9 cellular contexts compared by ENCODE assay signal in genomic region chr6:41074692-41075436, GRCh38. TPM values are rescaled to one million over a fixed set of nuclear protein-coding genes. Genes with fewer than 3 reads are reported as not detected.
DNase-seq lines count a peak whose midpoint lies in the region; ATAC-seq, FAIRE-seq and TF ChIP-seq lines count a peak whose summit lies in the region.
"Had no signal": no experiment of that assay in that cellular context is flagged by ENCODE, and none has a peak within 500 bp of the region (broad histone marks: within the 10 kb centered on the region; RNA-seq: fewer than 3 reads in every experiment).

No MANE protein-coding gene starts in this region.

- H3K27me3 ChIP-seq in iPS-15b (ENCODE audit: control insufficient read depth, insufficient read depth, low read length) (no peaks in the 10 kb centered on the region), testis (no peaks in the 10 kb centered on the region)

- DNase-seq in activated CD4-positive, alpha-beta T cell treated with anti-CD3 and anti-CD28 coated beads, Interleukin-2, amount 10 ng/mL, durations not matched to agents 24 days and 14 days = no peak
- DNase-seq in activated CD4-positive, alpha-beta T cell treated with anti-CD3 and anti-CD28 coated beads for 1 hour = no peak
- DNase-seq in testis = peak; percentile 36
- DNase-seq in OCI-M2 (lab: John Stamatoyannopoulos, UW; ENCODE audit: unreplicated experiment) = no peak
- no peak for DNase-seq in HTR-8/SVneo (ENCODE audit: insufficient read length, low spot score)
- DNase-seq: foreskin melanocyte had no signal

- TF ChIP-seq CTCF in testis (IDR thresholded peaks at IDR 0.05) = no peak

- H3K4me1 Mint-ChIP-seq in activated CD4-positive, alpha-beta T cell treated with anti-CD3 and anti-CD28 coated beads, Interleukin-2, amount 10 ng/mL, durations not matched to agents 24 days and 14 days = peaks cover 54% of the 10 kb centered on the region
- H3K4me1 Mint-ChIP-seq in activated T-helper 17 cell treated with anti-CD3 and anti-CD28 coated beads, Interleukin-2, amount 50 U/mL, for 72 hours = peaks cover 28% of the 10 kb centered on the region

- intact Hi-C loops in activated CD4-positive, alpha-beta T cell treated with anti-CD3 and anti-CD28 coated beads, Interleukin-2, amount 10 ng/mL, durations not matched to agents 24 days and 14 days (cut with micrococcal nuclease) = loop anchor here (5.0 to 10.0 kb wide), 5 partner anchors 107 to 1960 kb away; partner anchors contain the start of genes KCNK5, SAYSD1, TFEB and TOMM6
- intact Hi-C loops in testis (cut with DNase I; ENCODE audit: low total_unique reads) = no loop called here

- peak overlapping the region; percentile 97 for H3K4me3 Mint-ChIP-seq in activated CD4-positive, alpha-beta T cell treated with anti-CD3 and anti-CD28 coated beads, Interleukin-2, amount 10 ng/mL, durations not matched to agents 24 days and 14 days
- H3K4me3 Mint-ChIP-seq in activated T-helper 17 cell treated with anti-CD3 and anti-CD28 coated beads, Interleukin-2, amount 50 U/mL, for 72 hours = peak overlapping the region; percentile 88

- H3K27ac ChIP-seq in testis = peak overlapping the region; percentile 98 to 100

- H3K27ac Mint-ChIP-seq in activated CD4-positive, alpha-beta T cell treated with anti-CD3 and anti-CD28 coated beads, Interleukin-2, amount 10 ng/mL, durations not matched to agents 24 days and 14 days = peak overlapping the region; percentile 98
- H3K27ac Mint-ChIP-seq in activated T-helper 17 cell treated with anti-CD3 and anti-CD28 coated beads, Interleukin-2, amount 50 U/mL, for 72 hours = peak overlapping the region; percentile 92

- H3K27me3 Mint-ChIP-seq in activated CD4-positive, alpha-beta T cell treated with anti-CD3 and anti-CD28 coated beads, Interleukin-2, amount 10 ng/mL, durations not matched to agents 24 days and 14 days = peaks cover 4% of the 10 kb centered on the region
- H3K27me3 Mint-ChIP-seq in activated T-helper 17 cell treated with anti-CD3 and anti-CD28 coated beads, Interleukin-2, amount 50 U/mL, for 72 hours = no peaks in the 10 kb centered on the region

- 31 to 40% methylated on average over 11 of the region's 11 CpGs for WGBS in testis, 2 donors

- H3K9me3 ChIP-seq in iPS-15b (ENCODE audit: control insufficient read depth, insufficient read depth, low read length) (no peaks in the 10 kb centered on the region), testis (no peaks in the 10 kb centered on the region)

- no peak for TF ChIP-seq POLR2A in testis (IDR thresholded peaks at IDR 0.05)

- H3K9me3 Mint-ChIP-seq in activated CD4-positive, alpha-beta T cell treated with anti-CD3 and anti-CD28 coated beads, Interleukin-2, amount 10 ng/mL, durations not matched to agents 24 days and 14 days = no peaks in the 10 kb centered on the region
- H3K9me3 Mint-ChIP-seq in activated T-helper 17 cell treated with anti-CD3 and anti-CD28 coated beads, Interleukin-2, amount 50 U/mL, for 72 hours = no peaks in the 10 kb centered on the region

- H3K36me3 ChIP-seq in iPS-15b (ENCODE audit: control insufficient read depth, insufficient read depth, low read length) = peaks cover 3% of the 10 kb centered on the region
- no peaks in the 10 kb centered on the region for H3K36me3 ChIP-seq in testis (ENCODE audit: low read depth, missing control alignments)

- peak overlapping the region; percentile 8 for H3K9ac ChIP-seq in iPS-15b (ENCODE audit: low read depth, low read length)

- H3K4me3 ChIP-seq in iPS-15b (ENCODE audit: low read depth, low read length) = peak overlapping the region; percentile 95
- H3K4me3 ChIP-seq in testis = peak overlapping the region in 1 of 2 donors; percentile 92

- no peak for FAIRE-seq in HTR-8/SVneo (lab: Jason Lieb, UNC)

- H3K4me1 ChIP-seq in iPS-15b (ENCODE audit: control insufficient read depth, insufficient read depth, low read length) (peaks cover 18% of the 10 kb centered on the region), testis (peaks cover 16% of the 10 kb centered on the region)

- no peak for ATAC-seq in activated T-helper 17 cell treated with anti-CD3 and anti-CD28 coated beads, Interleukin-2, amount 50 U/mL, for 72 hours (replicated peaks)
- ATAC-seq in HG03571 (IDR thresholded peaks at IDR 0.05; ENCODE audit: unreplicated experiment) = no peak

- peaks cover 44% of the 10 kb centered on the region for H3K36me3 Mint-ChIP-seq in activated CD4-positive, alpha-beta T cell treated with anti-CD3 and anti-CD28 coated beads, Interleukin-2, amount 10 ng/mL, durations not matched to agents 24 days and 14 days (ENCODE audit: low read depth)
- peaks cover 78% of the 10 kb centered on the region for H3K36me3 Mint-ChIP-seq in activated T-helper 17 cell treated with anti-CD3 and anti-CD28 coated beads, Interleukin-2, amount 50 U/mL, for 72 hours (ENCODE audit: low read depth)

RNA-seq across cellular contexts. Expression of gene NFYA, which starts 2.1 kb away (rescaled TPM):
- 31.2 TPM in 2 replicates for total RNA-seq in activated CD4-positive, alpha-beta T cell treated with anti-CD3 and anti-CD28 coated beads, Interleukin-2, amount 10 ng/mL, durations not matched to agents 24 days and 14 days
- 10 to 100 TPM; 23.3 to 25.0 TPM for total RNA-seq in activated T-helper 17 cell treated with anti-CD3 and anti-CD28 coated beads, Interleukin-2, amount 50 U/mL, for 72 hours
- total RNA-seq in testis = 10 to 100 TPM; 70.6 to 82.0 TPM
- 87.7 TPM for polyA plus RNA-seq in testis (ENCODE audit: insufficient read depth, low read depth, low replicate concordance)

RNA-seq across cellular contexts. Expression of gene OARD1, which starts 2.7 kb away (rescaled TPM):
- total RNA-seq in activated CD4-positive, alpha-beta T cell treated with anti-CD3 and anti-CD28 coated beads, Interleukin-2, amount 10 ng/mL, durations not matched to agents 24 days and 14 days = 30.7 and 31.7 TPM in 2 replicates
- total RNA-seq in activated T-helper 17 cell treated with anti-CD3 and anti-CD28 coated beads, Interleukin-2, amount 50 U/mL, for 72 hours = 10 to 100 TPM; 31.8 to 41.2 TPM
- total RNA-seq in testis = 10 to 100 TPM; 47.6 to 55.8 TPM
- polyA plus RNA-seq in testis (ENCODE audit: insufficient read depth, low read depth, low replicate concordance) = 90.8 TPM

RNA-seq across cellular contexts. Expression of gene APOBEC2, which starts 21.9 kb away (rescaled TPM):
- not detected in 2 replicates for total RNA-seq in activated CD4-positive, alpha-beta T cell treated with anti-CD3 and anti-CD28 coated beads, Interleukin-2, amount 10 ng/mL, durations not matched to agents 24 days and 14 days
- not detected for total RNA-seq in activated T-helper 17 cell treated with anti-CD3 and anti-CD28 coated beads, Interleukin-2, amount 50 U/mL, for 72 hours
- 1 to 10 TPM in 1 of 2 donors, under 1 TPM in 1; 0.87 to 1.2 TPM for total RNA-seq in testis
- polyA plus RNA-seq in testis (ENCODE audit: insufficient read depth, low read depth, low replicate concordance) = 8.5 TPM

RNA-seq across cellular contexts. Expression of gene TSPO2, which starts 32.6 kb away (rescaled TPM):
- not detected in 2 replicates for total RNA-seq in activated CD4-positive, alpha-beta T cell treated with anti-CD3 and anti-CD28 coated beads, Interleukin-2, amount 10 ng/mL, durations not matched to agents 24 days and 14 days
- not detected for total RNA-seq in activated T-helper 17 cell treated with anti-CD3 and anti-CD28 coated beads, Interleukin-2, amount 50 U/mL, for 72 hours
- not detected for total RNA-seq in testis
- not detected for polyA plus RNA-seq in testis (ENCODE audit: insufficient read depth, low read depth, low replicate concordance)

RNA-seq across cellular contexts. Expression of gene UNC5CL, which starts 35.8 kb away (rescaled TPM):
- 0.88 and 1.2 TPM in 2 replicates for total RNA-seq in activated CD4-positive, alpha-beta T cell treated with anti-CD3 and anti-CD28 coated beads, Interleukin-2, amount 10 ng/mL, durations not matched to agents 24 days and 14 days
- 1 to 10 TPM; 2.9 to 6.7 TPM for total RNA-seq in activated T-helper 17 cell treated with anti-CD3 and anti-CD28 coated beads, Interleukin-2, amount 50 U/mL, for 72 hours
- 1 to 10 TPM; 2.0 to 3.2 TPM for total RNA-seq in testis
- polyA plus RNA-seq in testis (ENCODE audit: insufficient read depth, low read depth, low replicate concordance) = 3.1 TPM
